ENCODE assay signal across 28 cellular contexts in genomic region chr2:189465478-189465877, GRCh38. TPM values are rescaled to one million over a fixed set of nuclear protein-coding genes. Genes with fewer than 3 reads are reported as not detected.
DNase-seq lines count a peak whose midpoint lies in the region; ATAC-seq, FAIRE-seq and TF ChIP-seq lines count a peak whose summit lies in the region.
"Had no signal": no experiment of that assay in that cellular context is flagged by ENCODE, and none has a peak within 500 bp of the region (broad histone marks: within the 10 kb centered on the region; RNA-seq: fewer than 3 reads in every experiment).

No MANE protein-coding gene starts in this region.

- ATAC-seq in Right ventricle myocardium superior (ENCODE audit: poor library complexity) (peak; percentile 21), heart left ventricle (no peak), HG03432 (IDR thresholded peaks at IDR 0.05; ENCODE audit: unreplicated experiment) (peak; percentile 24), psoas muscle (peak in 1 of 4 donors; percentile 35), HG02623 (IDR thresholded peaks at IDR 0.05; ENCODE audit: unreplicated experiment) (no peak)
- ATAC-seq: activated CD4-positive, alpha-beta T cell treated with anti-CD3 and anti-CD28 coated beads for 36 hours; right cardiac atrium; T-helper 17 cell; upper lobe of right lung had no signal

- DNase-seq in Right ventricle myocardium superior: no peak
- no peak for DNase-seq in heart left ventricle
- no peak for DNase-seq in ascending aorta (ENCODE audit: low spot score in 2 of 2)
- DNase-seq in psoas muscle: no peak
- no peak for DNase-seq in RKO (ENCODE audit: low spot score)
- DNase-seq in HTR-8/SVneo (ENCODE audit: insufficient read length, low spot score): no peak
- DNase-seq: activated CD4-positive, alpha-beta T cell treated with anti-CD3 and anti-CD28 coated beads for 36 hours; activated gamma-delta T cell treated with Interleukin-2 at 50 U/mL for 16 hours; activated T-cell treated with anti-CD3 and anti-CD28 coated beads, Interleukin-2, amount 50 U/mL, for 1 hour; amniotic stem cell; BE2C; DMS153; glutamatergic neuron; KBM-7; lower lobe of right lung; MM.1S; NCI-H1417 treated with DMSO at 0.1 percent for 48 hours; NCI-H2081; NCI-H226; right cardiac atrium; RPMI8226; stimulated activated CD4-positive, alpha-beta T cell treated with anti-CD3 and anti-CD28 coated beads, Interleukin-4, amount 100 ng/mL, for 1 hour; T-helper 17 cell; upper lobe of right lung had no signal

- H3K9me3 ChIP-seq in heart left ventricle (no peaks in the 10 kb centered on the region), ascending aorta (no peaks in the 10 kb centered on the region), psoas muscle (no peaks in the 10 kb centered on the region)
- H3K9me3 ChIP-seq: BE2C, breast epithelium, lower lobe of right lung, upper lobe of right lung had no signal

- no peak for TF ChIP-seq POLR2A in heart left ventricle (IDR thresholded peaks at IDR 0.05)

- no peak overlapping the region for H3K4me3 ChIP-seq in heart left ventricle
- no peak overlapping the region for H3K4me3 ChIP-seq in ascending aorta
- H3K4me3 ChIP-seq in psoas muscle: no peak overlapping the region
- H3K4me3 ChIP-seq: breast epithelium, lower lobe of right lung, upper lobe of right lung had no signal

- H3K4me1 ChIP-seq in heart left ventricle (peaks cover 0 to 16% (median 0%) of the 10 kb centered on the region in 12 donors), ascending aorta (peaks cover 0 to 21% of the 10 kb centered on the region in 2 donors), psoas muscle (no peaks in the 10 kb centered on the region)
- H3K4me1 ChIP-seq: breast epithelium, parathyroid adenoma, upper lobe of right lung had no signal

- WGBS in heart left ventricle, 4 donors: 59 to 72% (median 64%) methylated on average over 3 of the region's 3 CpGs
- 71 to 86% (median 71%) methylated on average over 3 of the region's 3 CpGs for WGBS in psoas muscle, 3 donors

- H3K27ac ChIP-seq in heart left ventricle (peak overlapping the region in 1 of 12 donors; percentile 12), ascending aorta (peak overlapping the region; percentile 62 to 65), psoas muscle (peak overlapping the region; percentile 4)
- H3K27ac ChIP-seq: breast epithelium, lower lobe of right lung, parathyroid adenoma, upper lobe of right lung had no signal

- intact Hi-C loops in Right ventricle myocardium superior (cut with DNase I): loop anchor here (2.0 to 10.0 kb wide), 2 partner anchors 109 to 167 kb away; no protein-coding TSS in a partner anchor
- intact Hi-C loops in heart left ventricle (cut with DNase I): loop anchor here in 7 of 10 donors (5.0 to 10.0 kb wide), 5 partner anchors 92 to 167 kb away; partner anchors contain the start of gene SLC40A1 (in 2 of the 7)
- intact Hi-C loops in ascending aorta (cut with DNase I): loop anchor here (10.0 kb wide), 1 partner anchor 189 kb away; no protein-coding TSS in a partner anchor
- intact Hi-C loops in psoas muscle (cut with DNase I): loop anchor here (5.0 to 10.0 kb wide), 4 partner anchors 107 to 1509 kb away; no protein-coding TSS in a partner anchor

- FAIRE-seq in HTR-8/SVneo (lab: Jason Lieb, UNC): no peak

- TF ChIP-seq CTCF in heart left ventricle (IDR thresholded peaks at IDR 0.05) (no peak), ascending aorta (IDR thresholded peaks at IDR 0.05) (no peak), psoas muscle (IDR thresholded peaks at IDR 0.05) (no peak)

- peaks cover 0 to 100% (median 92%) of the 10 kb centered on the region in 9 donors for H3K36me3 ChIP-seq in heart left ventricle
- peaks cover 23 to 71% of the 10 kb centered on the region in 2 donors for H3K36me3 ChIP-seq in ascending aorta
- H3K36me3 ChIP-seq in psoas muscle (ENCODE audit: insufficient read depth in 1 of 2, low read depth in 1 of 2): peaks cover 24 to 99% of the 10 kb centered on the region in 2 donors

- H3K27me3 ChIP-seq in heart left ventricle (no peaks in the 10 kb centered on the region), ascending aorta (no peaks in the 10 kb centered on the region), psoas muscle (ENCODE audit: insufficient read depth in 3 of 3, low read length in 2 of 3) (no peaks in the 10 kb centered on the region)
- H3K27me3 ChIP-seq: BE2C, breast epithelium, upper lobe of right lung had no signal

RNA-seq across cellular contexts. Expression of gene WDR75, which starts 24.2 kb away (rescaled TPM):
- total RNA-seq in Right ventricle myocardium superior: 15.0 TPM
- total RNA-seq in heart left ventricle: 10 to 100 TPM; 11.2 to 22.0 (median 14.9) TPM
- polyA plus RNA-seq in heart left ventricle: 10 to 100 TPM; 10.6 to 18.8 TPM
- 5.3 TPM for total RNA-seq in ascending aorta
- 10 to 100 TPM; 17.4 to 20.3 (median 18.6) TPM for total RNA-seq in psoas muscle
- 10 to 100 TPM in 2 of 3 donors, 1 to 10 TPM in 1; 9.2 to 16.7 (median 10.8) TPM for polyA plus RNA-seq in psoas muscle

Comparison
In these comparisons a context has a peak if more than half of its experiments do, and no peak if none do; other contexts are left out.
1. ATAC-seq: peak in Right ventricle myocardium superior (single experiment) and HG03432 (single experiment); none in heart left ventricle (0 of 4) and HG02623 (single experiment).